ENCODE assay signal across 13 cellular contexts in genomic region chr6:1380625-1381396, GRCh38. TPM values are rescaled to one million over a fixed set of nuclear protein-coding genes. Genes with fewer than 3 reads are reported as not detected.
DNase-seq lines count a peak whose midpoint lies in the region; ATAC-seq and TF ChIP-seq lines count a peak whose summit lies in the region.
"Had no signal": no experiment of that assay in that cellular context is flagged by ENCODE, and none has a peak within 500 bp of the region (broad histone marks: within the 10 kb centered on the region; RNA-seq: fewer than 3 reads in every experiment).

No MANE protein-coding gene starts in this region.

- DNase-seq in T-helper 1 cell = no peak
- DNase-seq in DMS114 treated with DMSO at 0.1 percent for 48 hours (lab: John Stamatoyannopoulos, UW; ENCODE audit: unreplicated experiment) = peak; percentile 53
- DNase-seq in nephron progenitor cell = no peak
- DNase-seq: activated CD4-positive, CD25-positive, alpha-beta regulatory T cell treated with anti-CD3 and anti-CD28 coated beads, Interleukin-2, amount 50 U/mL, for 72 hours; activated naive CD4-positive, alpha-beta T cell treated with anti-CD3 and anti-CD28 coated beads for 36 hours; cerebellar nuclear complex; left cardiac atrium; small intestine had no signal

- peak overlapping the region; percentile 3 for H3K4me3 Mint-ChIP-seq in T-helper 1 cell treated with Interleukin-12 subunit alpha and Interleukin-12 subunit beta and Interleukin-4 antibody, amounts not matched to agents 30 μg/mL and 1 μg/mL, for 36 hours
- peak overlapping the region; percentile 22 to 68 (median 43) for H3K4me3 Mint-ChIP-seq in brain
- peak overlapping the region; percentile 61 for H3K4me3 Mint-ChIP-seq in nephron progenitor cell
- H3K4me3 Mint-ChIP-seq: activated naive CD4-positive, alpha-beta T cell treated with anti-CD3 and anti-CD28 coated beads for 36 hours had no signal

- peaks cover 23% of the 10 kb centered on the region for H3K4me1 Mint-ChIP-seq in T-helper 1 cell treated with Interleukin-12 subunit alpha and Interleukin-12 subunit beta and Interleukin-4 antibody, amounts not matched to agents 30 μg/mL and 1 μg/mL, for 36 hours (ENCODE audit: low read depth)
- H3K4me1 Mint-ChIP-seq in brain (peaks cover 30% of the 10 kb centered on the region), nephron progenitor cell (peaks cover 20% of the 10 kb centered on the region)

- H3K9me3 Mint-ChIP-seq in T-helper 1 cell treated with Interleukin-12 subunit alpha and Interleukin-12 subunit beta and Interleukin-4 antibody, amounts not matched to agents 30 μg/mL and 1 μg/mL, for 36 hours = no peaks in the 10 kb centered on the region
- peaks cover 0 to 5% (median 0%) of the 10 kb centered on the region in 5 experiments for H3K9me3 Mint-ChIP-seq in brain
- no peaks in the 10 kb centered on the region for H3K9me3 Mint-ChIP-seq in nephron progenitor cell
- H3K9me3 Mint-ChIP-seq: activated naive CD4-positive, alpha-beta T cell treated with anti-CD3 and anti-CD28 coated beads for 36 hours had no signal

- ATAC-seq in HG02981 (IDR thresholded peaks at IDR 0.05; ENCODE audit: unreplicated experiment) (no peak), GM19397 (IDR thresholded peaks at IDR 0.05; ENCODE audit: unreplicated experiment) (no peak), HG02571 (IDR thresholded peaks at IDR 0.05; ENCODE audit: unreplicated experiment) (no peak)

- H3K27me3 Mint-ChIP-seq in T-helper 1 cell treated with Interleukin-12 subunit alpha and Interleukin-12 subunit beta and Interleukin-4 antibody, amounts not matched to agents 30 μg/mL and 1 μg/mL, for 36 hours (ENCODE audit: low read depth) = peaks cover 73% of the 10 kb centered on the region
- H3K27me3 Mint-ChIP-seq in brain = peaks cover 98% of the 10 kb centered on the region
- peaks cover 100% of the 10 kb centered on the region for H3K27me3 Mint-ChIP-seq in nephron progenitor cell (ENCODE audit: low read depth, poor library complexity)

- TF ChIP-seq CTCF in brain (conservative IDR thresholded peaks at IDR 0.05) (no peak), nephron progenitor cell (IDR thresholded peaks at IDR 0.05) (no peak)

- H3K36me3 Mint-ChIP-seq in T-helper 1 cell treated with Interleukin-12 subunit alpha and Interleukin-12 subunit beta and Interleukin-4 antibody, amounts not matched to agents 30 μg/mL and 1 μg/mL, for 36 hours (ENCODE audit: low read depth) = peaks cover 3% of the 10 kb centered on the region
- H3K36me3 Mint-ChIP-seq in brain = no peaks in the 10 kb centered on the region
- H3K36me3 Mint-ChIP-seq in nephron progenitor cell (ENCODE audit: low read depth) = no peaks in the 10 kb centered on the region

- H3K27ac Mint-ChIP-seq in T-helper 1 cell treated with Interleukin-12 subunit alpha and Interleukin-12 subunit beta and Interleukin-4 antibody, amounts not matched to agents 30 μg/mL and 1 μg/mL, for 36 hours = peak overlapping the region; percentile 63
- H3K27ac Mint-ChIP-seq in brain (no peak overlapping the region), nephron progenitor cell (no peak overlapping the region)
- H3K27ac Mint-ChIP-seq: activated naive CD4-positive, alpha-beta T cell treated with anti-CD3 and anti-CD28 coated beads for 36 hours had no signal

RNA-seq across cellular contexts. Expression of gene FOXF2, which starts 8.6 kb away (rescaled TPM):
- 2.6 TPM for polyA plus RNA-seq in brain (ENCODE audit: insufficient read depth, low read depth, low replicate concordance)

Comparison
In these comparisons a context has a peak if more than half of its experiments do, and no peak if none do; other contexts are left out.
1. H3K4me3 Mint-ChIP-seq: peak in every context shown above with its lines; median percentile 61 in nephron progenitor cell; 43 in brain; 3 in T-helper 1 cell treated with Interleukin-12 subunit alpha and Interleukin-12 subunit beta and Interleukin-4 antibody, amounts not matched to agents 30 μg/mL and 1 μg/mL, for 36 hours.